In the genomic region with DNA sequence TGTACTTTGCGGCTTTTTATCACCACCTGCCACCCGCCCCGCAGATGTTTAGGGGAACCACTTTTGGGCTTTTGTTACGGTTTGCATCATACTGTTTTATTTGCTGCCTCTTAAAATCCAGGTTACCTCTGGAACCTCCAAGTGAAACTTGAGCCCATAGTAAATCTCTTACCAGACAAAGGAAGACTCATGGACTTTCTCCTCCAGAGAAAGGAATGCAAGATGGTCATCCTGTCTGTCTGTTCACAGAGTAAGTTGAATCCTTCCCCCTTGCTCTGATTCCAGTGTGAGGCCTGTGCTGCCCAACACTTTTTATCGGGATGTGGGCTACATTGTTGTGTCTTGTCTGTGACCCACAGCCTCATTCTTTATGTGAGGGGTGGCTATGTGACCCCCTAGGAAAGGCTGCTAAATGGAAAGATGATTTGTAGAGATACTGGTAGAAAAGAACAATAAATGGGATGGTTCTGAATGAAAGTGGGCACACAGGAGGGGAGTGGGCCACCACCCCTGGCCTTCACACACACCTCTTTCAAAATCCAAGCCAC, we compare ENCODE assay signal across 1 cellular context.
TF ChIP-seq lines count a peak whose summit lies in the region.

No MANE protein-coding gene starts in this region.

TF ChIP-seq in HepG2, 621 proteins besides CTCF, POLR2A, EP300 and RAD21:
- TF ChIP-seq AGO1 (IDR thresholded peaks at IDR 0.05; ENCODE audit: low read depth, low read length, poor library complexity, severe bottlenecking), result no peak
- peak; percentile 6 for TF ChIP-seq RBM22 (optimal IDR thresholded peaks at IDR 0.05; ENCODE audit: low read length)
- TF ChIP-seq ADNP (CRISPR knock-in tag; IDR thresholded peaks at IDR 0.05), result no peak
- peak; percentile 70; the same call in 1 of the 2 replicates for TF ChIP-seq POLR2AphosphoS2 (IDR thresholded peaks at IDR 0.05; ENCODE audit: low read depth, low read length)
- TF ChIP-seq POLR2G (IDR thresholded peaks at IDR 0.05; ENCODE audit: low read depth, low read length), result peak; percentile 75
TF ChIP-seq in HepG2: peak in this region for 3.
